24 cellular contexts compared by ENCODE assay signal in genomic region chr6:155366325-155366724, GRCh38.
"Had no signal": no experiment of that assay in that cellular context is flagged by ENCODE, and none has a peak within 500 bp of the region (broad histone marks: within the 10 kb centered on the region; RNA-seq: fewer than 3 reads in every experiment).

No MANE protein-coding gene starts in this region.

- DNase-seq: effector memory CD8-positive, alpha-beta T cell; gastrocnemius medialis; heart right ventricle; hypothalamus; kidney; left cardiac atrium; left ventricle myocardium inferior; mesenchymal stem cell; midbrain; psoas muscle; retina; right lobe of liver; stimulated activated CD4-positive, alpha-beta T cell treated with anti-CD3 and anti-CD28 coated beads, Interleukin-4, amount 100 ng/mL, for 1 hour; stimulated activated CD8-positive, alpha-beta memory T cell treated with anti-CD3 and anti-CD28 coated beads, Interleukin-4, amount 100 ng/mL, for 48 hours; stimulated activated naive CD8-positive, alpha-beta T cell treated with anti-CD3 and anti-CD28 coated beads, Interleukin-15, Interleukin-2, amounts not matched to agents 100 U/mL and 50 U/mL, for 24 hours; thyroid gland had no signal

- H3K36me3 ChIP-seq: esophagus muscularis mucosa, gastrocnemius medialis, heart right ventricle, left ventricle myocardium inferior, right lobe of liver, suprapubic skin, thyroid gland had no signal

- H3K27ac Mint-ChIP-seq: effector memory CD8-positive, alpha-beta T cell; stimulated activated effector memory CD8-positive, alpha-beta T cell treated with anti-CD3 and anti-CD28 coated beads, Interleukin-12 subunit alpha, Interleukin-12 subunit beta, amount 100 ng/mL, for 72 hours; type B pancreatic cell had no signal

- H3K4me3 ChIP-seq: esophagus muscularis mucosa, gastrocnemius medialis, heart right ventricle, left ventricle myocardium inferior, lung, psoas muscle, right lobe of liver, suprapubic skin, thyroid gland had no signal

- H3K9me3 Mint-ChIP-seq: effector memory CD8-positive, alpha-beta T cell; natural killer cell treated with Interleukin-12 subunit alpha and Interleukin-12 subunit beta and Interleukin-15 and Interleukin-18, amount 100 ng/mL, for 72 hours; stimulated activated effector memory CD8-positive, alpha-beta T cell treated with anti-CD3 and anti-CD28 coated beads, Interleukin-12 subunit alpha, Interleukin-12 subunit beta, amount 100 ng/mL, for 72 hours; type B pancreatic cell had no signal

- H3K4me1 ChIP-seq: esophagus muscularis mucosa, gastrocnemius medialis, heart right ventricle, left ventricle myocardium inferior, psoas muscle, right lobe of liver, suprapubic skin had no signal

- H3K27me3 ChIP-seq: esophagus muscularis mucosa, gastrocnemius medialis, right lobe of liver, suprapubic skin, thyroid gland had no signal

- H3K4me3 Mint-ChIP-seq: effector memory CD8-positive, alpha-beta T cell; natural killer cell treated with Interleukin-12 subunit alpha and Interleukin-12 subunit beta and Interleukin-15 and Interleukin-18, amount 100 ng/mL, for 72 hours; stimulated activated effector memory CD8-positive, alpha-beta T cell treated with anti-CD3 and anti-CD28 coated beads, Interleukin-12 subunit alpha, Interleukin-12 subunit beta, amount 100 ng/mL, for 72 hours; type B pancreatic cell had no signal

- H3K36me3 Mint-ChIP-seq: natural killer cell treated with Interleukin-12 subunit alpha and Interleukin-12 subunit beta and Interleukin-15 and Interleukin-18, amount 100 ng/mL, for 72 hours; stimulated activated effector memory CD8-positive, alpha-beta T cell treated with anti-CD3 and anti-CD28 coated beads, Interleukin-12 subunit alpha, Interleukin-12 subunit beta, amount 100 ng/mL, for 72 hours; type B pancreatic cell had no signal

- H3K27ac ChIP-seq: epithelial cell of prostate, esophagus muscularis mucosa, gastrocnemius medialis, heart right ventricle, left ventricle myocardium inferior, psoas muscle, right lobe of liver, suprapubic skin, thyroid gland had no signal

- H3K4me1 Mint-ChIP-seq: stimulated activated effector memory CD8-positive, alpha-beta T cell treated with anti-CD3 and anti-CD28 coated beads, Interleukin-12 subunit alpha, Interleukin-12 subunit beta, amount 100 ng/mL, for 72 hours had no signal

- H3K9me3 ChIP-seq: esophagus muscularis mucosa, gastrocnemius medialis, heart right ventricle, left ventricle myocardium inferior, psoas muscle, right lobe of liver, suprapubic skin, thyroid gland had no signal

- ATAC-seq: effector memory CD8-positive, alpha-beta T cell; gastrocnemius medialis; heart right ventricle; left cardiac atrium; natural killer cell treated with Interleukin-12 subunit alpha and Interleukin-12 subunit beta and Interleukin-15 and Interleukin-18, amount 100 ng/mL, for 72 hours; psoas muscle; right lobe of liver; stimulated activated effector memory CD8-positive, alpha-beta T cell treated with anti-CD3 and anti-CD28 coated beads, Interleukin-12 subunit alpha, Interleukin-12 subunit beta, amount 100 ng/mL, for 72 hours; stimulated activated naive CD8-positive, alpha-beta T cell treated with anti-CD3 and anti-CD28 coated beads, Interleukin-15, Interleukin-2, amounts not matched to agents 100 U/mL and 50 U/mL, for 24 hours had no signal

- FAIRE-seq: kidney, urothelium cell line had no signal
